Comparison of ENCODE assay signal across 1 cellular context in the genomic region with DNA sequence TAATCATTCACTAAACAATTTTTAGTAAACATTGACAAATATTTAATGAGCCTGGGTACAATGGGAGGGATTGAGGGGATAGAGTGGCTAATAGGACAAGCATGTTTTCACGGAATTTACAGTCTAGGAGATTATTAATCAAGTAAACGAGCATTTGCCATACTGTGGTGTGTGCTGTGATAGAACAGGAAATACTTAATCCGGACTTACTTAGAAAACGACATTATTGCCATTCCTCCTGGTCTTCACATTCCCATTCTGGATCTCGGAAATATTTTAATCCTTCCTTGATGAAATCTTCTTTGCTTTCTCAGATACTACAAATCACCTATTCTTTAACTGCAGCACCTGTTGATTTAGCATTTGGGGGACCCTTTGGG.
TF ChIP-seq lines count a peak whose summit lies in the region.

No MANE protein-coding gene starts in this region.

TF ChIP-seq in GM12878, 131 proteins besides CTCF, POLR2A, EP300 and RAD21:
- TF ChIP-seq, protein P1, sequence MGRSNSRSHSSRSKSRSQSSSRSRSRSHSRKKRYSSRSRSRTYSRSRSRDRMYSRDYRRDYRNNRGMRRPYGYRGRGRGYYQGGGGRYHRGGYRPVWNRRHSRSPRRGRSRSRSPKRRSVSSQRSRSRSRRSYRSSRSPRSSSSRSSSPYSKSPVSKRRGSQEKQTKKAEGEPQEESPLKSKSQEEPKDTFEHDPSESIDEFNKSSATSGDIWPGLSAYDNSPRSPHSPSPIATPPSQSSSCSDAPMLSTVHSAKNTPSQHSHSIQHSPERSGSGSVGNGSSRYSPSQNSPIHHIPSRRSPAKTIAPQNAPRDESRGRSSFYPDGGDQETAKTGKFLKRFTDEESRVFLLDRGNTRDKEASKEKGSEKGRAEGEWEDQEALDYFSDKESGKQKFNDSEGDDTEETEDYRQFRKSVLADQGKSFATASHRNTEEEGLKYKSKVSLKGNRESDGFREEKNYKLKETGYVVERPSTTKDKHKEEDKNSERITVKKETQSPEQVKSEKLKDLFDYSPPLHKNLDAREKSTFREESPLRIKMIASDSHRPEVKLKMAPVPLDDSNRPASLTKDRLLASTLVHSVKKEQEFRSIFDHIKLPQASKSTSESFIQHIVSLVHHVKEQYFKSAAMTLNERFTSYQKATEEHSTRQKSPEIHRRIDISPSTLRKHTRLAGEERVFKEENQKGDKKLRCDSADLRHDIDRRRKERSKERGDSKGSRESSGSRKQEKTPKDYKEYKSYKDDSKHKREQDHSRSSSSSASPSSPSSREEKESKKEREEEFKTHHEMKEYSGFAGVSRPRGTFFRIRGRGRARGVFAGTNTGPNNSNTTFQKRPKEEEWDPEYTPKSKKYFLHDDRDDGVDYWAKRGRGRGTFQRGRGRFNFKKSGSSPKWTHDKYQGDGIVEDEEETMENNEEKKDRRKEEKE (IDR thresholded peaks at IDR 0.05): no peak
- TF ChIP-seq KDM1A (IDR thresholded peaks at IDR 0.05; ENCODE audit: borderline replicate concordance): no peak
- TF ChIP-seq TAF1 (IDR thresholded peaks at IDR 0.05; ENCODE audit: borderline replicate concordance, low read depth, low read length): no peak
- no peak for TF ChIP-seq CREB1 (IDR thresholded peaks at IDR 0.05; ENCODE audit: low read depth)
- no peak for TF ChIP-seq CHD2 (IDR thresholded peaks at IDR 0.05; ENCODE audit: borderline replicate concordance, low read depth, low read length)
- TF ChIP-seq ZBTB40 (IDR thresholded peaks at IDR 0.05; ENCODE audit: borderline replicate concordance): 0 out of 2 replicates have a peak, but pooled peaks have one; percentile 2
- no peak for TF ChIP-seq BACH1 (IDR thresholded peaks at IDR 0.05; ENCODE audit: borderline replicate concordance)
- no peak for TF ChIP-seq STAT1 (conservative IDR thresholded peaks at IDR 0.05)
- TF ChIP-seq ZNF384 (IDR thresholded peaks at IDR 0.05; ENCODE audit: borderline replicate concordance, low read depth, low read length): peak; percentile 60; the same call in 1 of the 2 replicates
- no peak for TF ChIP-seq NR2C1 (IDR thresholded peaks at IDR 0.05)
- TF ChIP-seq HSF1 (IDR thresholded peaks at IDR 0.05; ENCODE audit: low read depth, low read length): no peak
- no peak for TF ChIP-seq NFXL1 (IDR thresholded peaks at IDR 0.05; ENCODE audit: borderline replicate concordance)
- TF ChIP-seq, protein P2, sequence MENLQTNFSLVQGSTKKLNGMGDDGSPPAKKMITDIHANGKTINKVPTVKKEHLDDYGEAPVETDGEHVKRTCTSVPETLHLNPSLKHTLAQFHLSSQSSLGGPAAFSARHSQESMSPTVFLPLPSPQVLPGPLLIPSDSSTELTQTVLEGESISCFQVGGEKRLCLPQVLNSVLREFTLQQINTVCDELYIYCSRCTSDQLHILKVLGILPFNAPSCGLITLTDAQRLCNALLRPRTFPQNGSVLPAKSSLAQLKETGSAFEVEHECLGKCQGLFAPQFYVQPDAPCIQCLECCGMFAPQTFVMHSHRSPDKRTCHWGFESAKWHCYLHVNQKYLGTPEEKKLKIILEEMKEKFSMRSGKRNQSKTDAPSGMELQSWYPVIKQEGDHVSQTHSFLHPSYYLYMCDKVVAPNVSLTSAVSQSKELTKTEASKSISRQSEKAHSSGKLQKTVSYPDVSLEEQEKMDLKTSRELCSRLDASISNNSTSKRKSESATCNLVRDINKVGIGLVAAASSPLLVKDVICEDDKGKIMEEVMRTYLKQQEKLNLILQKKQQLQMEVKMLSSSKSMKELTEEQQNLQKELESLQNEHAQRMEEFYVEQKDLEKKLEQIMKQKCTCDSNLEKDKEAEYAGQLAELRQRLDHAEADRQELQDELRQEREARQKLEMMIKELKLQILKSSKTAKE (IDR thresholded peaks at IDR 0.05; ENCODE audit: low read depth, poor library complexity, severe bottlenecking): no peak
- TF ChIP-seq IKZF1 (conservative IDR thresholded peaks at IDR 0.05): no peak
